In genomic region chr11:76379811-76380160, GRCh38 we compare ENCODE assay signal across 1 cellular context.
TF ChIP-seq lines count a peak whose summit lies in the region.

No MANE protein-coding gene starts in this region.

TF ChIP-seq in H1, 55 proteins besides CTCF, POLR2A, EP300 and RAD21:
- TF ChIP-seq EZH2 (IDR thresholded peaks at IDR 0.05; ENCODE audit: low read depth, low read length, severe bottlenecking), result no peak
- TF ChIP-seq SAP30 (IDR thresholded peaks at IDR 0.05; ENCODE audit: insufficient read depth, insufficient replicate concordance, low read length), result no peak
- TF ChIP-seq HDAC2 (IDR thresholded peaks at IDR 0.05; ENCODE audit: borderline replicate concordance in 1 of 2, low read depth in 2 of 2, low read length in 2 of 2), result no peak
- no peak for TF ChIP-seq RBBP5 (IDR thresholded peaks at IDR 0.05; ENCODE audit: borderline replicate concordance, low read depth, low read length)
- no peak for TF ChIP-seq ZNF274 (IDR thresholded peaks at IDR 0.05; ENCODE audit: borderline replicate concordance, extremely low read depth, low read length)
- no peak for TF ChIP-seq GTF2F1 (IDR thresholded peaks at IDR 0.05; ENCODE audit: borderline replicate concordance, low read depth, low read length)
- TF ChIP-seq, protein P1, sequence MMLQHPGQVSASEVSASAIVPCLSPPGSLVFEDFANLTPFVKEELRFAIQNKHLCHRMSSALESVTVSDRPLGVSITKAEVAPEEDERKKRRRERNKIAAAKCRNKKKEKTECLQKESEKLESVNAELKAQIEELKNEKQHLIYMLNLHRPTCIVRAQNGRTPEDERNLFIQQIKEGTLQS (IDR thresholded peaks at IDR 0.05; ENCODE audit: insufficient read depth, low read depth, low read length), result no peak
- no peak for TF ChIP-seq CHD2 (IDR thresholded peaks at IDR 0.05; ENCODE audit: low read length)
- TF ChIP-seq, protein P2, sequence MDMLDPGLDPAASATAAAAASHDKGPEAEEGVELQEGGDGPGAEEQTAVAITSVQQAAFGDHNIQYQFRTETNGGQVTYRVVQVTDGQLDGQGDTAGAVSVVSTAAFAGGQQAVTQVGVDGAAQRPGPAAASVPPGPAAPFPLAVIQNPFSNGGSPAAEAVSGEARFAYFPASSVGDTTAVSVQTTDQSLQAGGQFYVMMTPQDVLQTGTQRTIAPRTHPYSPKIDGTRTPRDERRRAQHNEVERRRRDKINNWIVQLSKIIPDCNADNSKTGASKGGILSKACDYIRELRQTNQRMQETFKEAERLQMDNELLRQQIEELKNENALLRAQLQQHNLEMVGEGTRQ (IDR thresholded peaks at IDR 0.05; ENCODE audit: low read length), result no peak
- no peak for TF ChIP-seq KDM1A (IDR thresholded peaks at IDR 0.05; ENCODE audit: borderline replicate concordance, low read length)
- TF ChIP-seq CBX5 (IDR thresholded peaks at IDR 0.05; ENCODE audit: low read depth, low read length), result no peak
- no peak for TF ChIP-seq MAFK (IDR thresholded peaks at IDR 0.05; ENCODE audit: low read depth, low read length)
- TF ChIP-seq, protein P3, sequence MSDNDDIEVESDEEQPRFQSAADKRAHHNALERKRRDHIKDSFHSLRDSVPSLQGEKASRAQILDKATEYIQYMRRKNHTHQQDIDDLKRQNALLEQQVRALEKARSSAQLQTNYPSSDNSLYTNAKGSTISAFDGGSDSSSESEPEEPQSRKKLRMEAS (IDR thresholded peaks at IDR 0.05), result no peak
- no peak for TF ChIP-seq TAF1 (IDR thresholded peaks at IDR 0.05; ENCODE audit: low read depth, low read length)
- no peak for TF ChIP-seq CREB1 (IDR thresholded peaks at IDR 0.05)
- TF ChIP-seq CEBPB (IDR thresholded peaks at IDR 0.05; ENCODE audit: low read depth, low read length), result no peak
- no peak for TF ChIP-seq SP2 (IDR thresholded peaks at IDR 0.05; ENCODE audit: low read length)
- no peak for TF ChIP-seq BCL11A (IDR thresholded peaks at IDR 0.05; ENCODE audit: low read depth in 2 of 2, low read length in 2 of 2)
- no peak for TF ChIP-seq EGR1 (IDR thresholded peaks at IDR 0.05; ENCODE audit: borderline replicate concordance, low read depth, low read length)
- TF ChIP-seq SIRT6 (IDR thresholded peaks at IDR 0.05; ENCODE audit: low read length), result no peak
TF ChIP-seq in H1: peak in this region for 0.
